ENCODE assay signal across 14 cellular contexts in the genomic region with DNA sequence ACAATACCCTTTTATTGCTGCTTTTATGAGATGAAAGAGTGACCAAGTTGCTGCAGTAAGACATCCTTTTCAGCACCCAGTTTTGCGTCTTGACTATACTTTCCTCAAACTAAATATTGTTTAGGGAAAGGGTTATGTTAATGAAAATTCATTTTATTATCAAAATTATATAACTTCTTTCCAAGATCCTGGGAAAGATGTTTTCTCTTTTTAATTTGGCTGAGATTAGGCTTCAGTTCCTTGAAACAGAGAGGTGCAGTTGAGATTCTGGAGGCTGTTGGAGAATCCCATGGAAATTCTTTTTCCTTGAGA.
A peak's percentile ranks its signal among the peaks of the same experiment; 100 is the strongest.
DNase-seq lines count a peak whose midpoint lies in the region; ATAC-seq and TF ChIP-seq lines count a peak whose summit lies in the region.
"Had no signal": no experiment of that assay in that cellular context is flagged by ENCODE, and none has a peak within 500 bp of the region (broad histone marks: within the 10 kb centered on the region; RNA-seq: fewer than 3 reads in every experiment).

No MANE protein-coding gene starts in this region.

- no peaks in the 10 kb centered on the region for H3K9me3 ChIP-seq in CD4-positive, alpha-beta T cell (ENCODE audit: control insufficient read depth, low read length)
- no peaks in the 10 kb centered on the region for H3K9me3 ChIP-seq in CD4-positive, alpha-beta memory T cell (ENCODE audit: control insufficient read depth in 1 of 2, low read length in 2 of 2)
- no peaks in the 10 kb centered on the region for H3K9me3 ChIP-seq in HAP-1
- H3K9me3 ChIP-seq: A549; BLaER1 treated with 17β-estradiol and CSF1 and Interleukin-3, amounts not matched to agents 10 nM and 100 nM; MG63 had no signal

- H3K4me1 Mint-ChIP-seq in CD4-positive, alpha-beta T cell (ENCODE audit: low read depth): peaks cover 5% of the 10 kb centered on the region
- H3K4me1 Mint-ChIP-seq in glutamatergic neuron (ENCODE audit: low read depth, unreplicated experiment): peaks cover 6% of the 10 kb centered on the region
- H3K4me1 Mint-ChIP-seq in CD4-positive, alpha-beta memory T cell: peaks cover 0 to 9% (median 2%) of the 10 kb centered on the region in 4 donors
- peaks cover 14% of the 10 kb centered on the region for H3K4me1 Mint-ChIP-seq in activated CD8-positive, alpha-beta memory T cell treated with anti-CD3 and anti-CD28 coated beads, Interleukin-2, amount 10 ng/mL, durations not matched to agents 7 days and 5 days
- peaks cover 6% of the 10 kb centered on the region for H3K4me1 Mint-ChIP-seq in activated T-helper 2 cell treated with anti-CD3 and anti-CD28 coated beads, Interferon-gamma antibody, Interleukin-2, Interleukin-4, amounts not matched to agents 10 μg/mL and 5 μg/mL and 100 μg/mL, durations not matched to agents 14 hours and 24 hours and 36 hours (ENCODE audit: low read depth)

- POLR2A ChIA-PET in CD4-positive, alpha-beta T cell (lab: Charles Lee): interaction anchor here (0.6 to 5.5 kb wide), 12 partner anchors 14 to 147 kb away, joined by 3 to 59 read pairs (median 4); no protein-coding TSS in a partner anchor
- POLR2A ChIA-PET in RWPE1 (lab: Yijun Ruan, JAX; ENCODE audit: low non-redundant PET): no interaction called here
- POLR2A ChIA-PET in CD4-positive, alpha-beta memory T cell (lab: Charles Lee; ENCODE audit: partially characterized antibody): interaction anchor here (0.9 to 3.2 kb wide), 11 partner anchors 21 to 159 kb away, joined by 3 to 48 read pairs (median 6); no protein-coding TSS in a partner anchor

- H3K27ac ChIP-seq in 22Rv1 (no peak overlapping the region), RWPE1 (no peak overlapping the region)
- H3K27ac ChIP-seq in CD4-positive, alpha-beta T cell (ENCODE audit: low read depth, low read length): no peak overlapping the region
- H3K27ac ChIP-seq in CD4-positive, alpha-beta memory T cell (ENCODE audit: low read depth, low read length): no peak overlapping the region
- H3K27ac ChIP-seq: A549; BLaER1 treated with 17β-estradiol and CSF1 and Interleukin-3, amounts not matched to agents 10 nM and 100 nM; HL-60 had no signal

- in situ Hi-C loops in HAP-1 (cut with MboI; ENCODE audit: low sequenced_read_pairs): no loop called here

- H3K9me3 Mint-ChIP-seq in CD4-positive, alpha-beta T cell: no peaks in the 10 kb centered on the region
- no peaks in the 10 kb centered on the region for H3K9me3 Mint-ChIP-seq in glutamatergic neuron (ENCODE audit: unreplicated experiment)
- no peaks in the 10 kb centered on the region for H3K9me3 Mint-ChIP-seq in CD4-positive, alpha-beta memory T cell
- no peaks in the 10 kb centered on the region for H3K9me3 Mint-ChIP-seq in activated CD8-positive, alpha-beta memory T cell treated with anti-CD3 and anti-CD28 coated beads, Interleukin-2, amount 10 ng/mL, durations not matched to agents 7 days and 5 days (ENCODE audit: low read depth)
- H3K9me3 Mint-ChIP-seq in activated T-helper 2 cell treated with anti-CD3 and anti-CD28 coated beads, Interferon-gamma antibody, Interleukin-2, Interleukin-4, amounts not matched to agents 10 μg/mL and 5 μg/mL and 100 μg/mL, durations not matched to agents 14 hours and 24 hours and 36 hours: no peaks in the 10 kb centered on the region

- peaks cover 4% of the 10 kb centered on the region for H3K4me1 ChIP-seq in CD4-positive, alpha-beta memory T cell (ENCODE audit: insufficient read depth, low read length)
- H3K4me1 ChIP-seq in HAP-1: no peaks in the 10 kb centered on the region
- H3K4me1 ChIP-seq: A549 had no signal

- no peak overlapping the region for H3K4me3 Mint-ChIP-seq in CD4-positive, alpha-beta T cell
- H3K4me3 Mint-ChIP-seq in glutamatergic neuron (ENCODE audit: unreplicated experiment): no peak overlapping the region
- no peak overlapping the region for H3K4me3 Mint-ChIP-seq in CD4-positive, alpha-beta memory T cell
- H3K4me3 Mint-ChIP-seq in activated CD8-positive, alpha-beta memory T cell treated with anti-CD3 and anti-CD28 coated beads, Interleukin-2, amount 10 ng/mL, durations not matched to agents 7 days and 5 days: no peak overlapping the region
- no peak overlapping the region for H3K4me3 Mint-ChIP-seq in activated T-helper 2 cell treated with anti-CD3 and anti-CD28 coated beads, Interferon-gamma antibody, Interleukin-2, Interleukin-4, amounts not matched to agents 10 μg/mL and 5 μg/mL and 100 μg/mL, durations not matched to agents 14 hours and 24 hours and 36 hours (ENCODE audit: low read depth)

- CTCF ChIA-PET in CD4-positive, alpha-beta T cell (lab: Charles Lee): interaction anchor here (0.6 to 5.2 kb wide), 33 partner anchors 10 to 428 kb away, joined by 3 to 102 read pairs (median 5); partner anchors contain the start of genes KCNA2 and KCNA3
- CTCF ChIA-PET in RWPE1 (lab: Yijun Ruan, JAX): interaction anchor here (0.6 to 1.9 kb wide), 20 partner anchors 8 to 683 kb away, joined by 3 to 22 read pairs (median 5); no protein-coding TSS in a partner anchor
- CTCF ChIA-PET in CD4-positive, alpha-beta memory T cell (lab: Charles Lee; ENCODE audit: partially characterized antibody): interaction anchor here (0.7 to 8.3 kb wide), 39 partner anchors 8 to 634 kb away, joined by 3 to 273 read pairs (median 5); partner anchors contain the start of gene KCNA2
- CTCF ChIA-PET in activated CD8-positive, alpha-beta memory T cell treated with anti-CD3 and anti-CD28 coated beads, Interleukin-2, amount 10 ng/mL, durations not matched to agents 7 days and 5 days (lab: Charles Lee): interaction anchor here (0.7 to 7.2 kb wide), 35 partner anchors 9 to 351 kb away, joined by 3 to 194 read pairs (median 8); partner anchors contain the start of genes KCNA2 and KCNA3

- no peak for ATAC-seq in CD4-positive, alpha-beta T cell (ENCODE audit: poor library complexity)
- ATAC-seq in activated CD8-positive, alpha-beta memory T cell treated with anti-CD3 and anti-CD28 coated beads, Interleukin-2, amount 10 ng/mL, durations not matched to agents 7 days and 5 days: no peak

- H3K36me3 ChIP-seq in CD4-positive, alpha-beta memory T cell (ENCODE audit: insufficient read depth, low read length): no peaks in the 10 kb centered on the region
- H3K36me3 ChIP-seq in HAP-1 (replicated peaks): no peaks in the 10 kb centered on the region
- H3K36me3 ChIP-seq: BLaER1 treated with 17β-estradiol and CSF1 and Interleukin-3, amounts not matched to agents 10 nM and 100 nM; MG63 had no signal

- no peak overlapping the region for H3K4me3 ChIP-seq in CD4-positive, alpha-beta memory T cell (ENCODE audit: low read length in 2 of 2)
- no peak overlapping the region for H3K4me3 ChIP-seq in HAP-1
- H3K4me3 ChIP-seq: A549; BLaER1 treated with 17β-estradiol and CSF1 and Interleukin-3, amounts not matched to agents 10 nM and 100 nM; MG63 had no signal

- H3K27me3 ChIP-seq in CD4-positive, alpha-beta T cell (ENCODE audit: control insufficient read depth, insufficient read depth, low read length): no peaks in the 10 kb centered on the region
- H3K27me3 ChIP-seq in CD4-positive, alpha-beta memory T cell (ENCODE audit: insufficient read depth, low read length): no peaks in the 10 kb centered on the region
- peaks cover 8% of the 10 kb centered on the region for H3K27me3 ChIP-seq in HAP-1 (ENCODE audit: low read depth)
- H3K27me3 ChIP-seq: BLaER1 treated with 17β-estradiol and CSF1 and Interleukin-3, amounts not matched to agents 10 nM and 100 nM had no signal

- no peaks in the 10 kb centered on the region for H3K36me3 Mint-ChIP-seq in CD4-positive, alpha-beta T cell (ENCODE audit: low read depth)
- no peaks in the 10 kb centered on the region for H3K36me3 Mint-ChIP-seq in glutamatergic neuron (ENCODE audit: unreplicated experiment)
- no peaks in the 10 kb centered on the region for H3K36me3 Mint-ChIP-seq in CD4-positive, alpha-beta memory T cell
- H3K36me3 Mint-ChIP-seq in activated CD8-positive, alpha-beta memory T cell treated with anti-CD3 and anti-CD28 coated beads, Interleukin-2, amount 10 ng/mL, durations not matched to agents 7 days and 5 days: no peaks in the 10 kb centered on the region
- H3K36me3 Mint-ChIP-seq in activated T-helper 2 cell treated with anti-CD3 and anti-CD28 coated beads, Interferon-gamma antibody, Interleukin-2, Interleukin-4, amounts not matched to agents 10 μg/mL and 5 μg/mL and 100 μg/mL, durations not matched to agents 14 hours and 24 hours and 36 hours (ENCODE audit: low read depth): no peaks in the 10 kb centered on the region

- intact Hi-C loops in CD4-positive, alpha-beta T cell (cut with DNase I, micrococcal nuclease): loop anchor here (1.0 to 10.0 kb wide), 8 partner anchors 15 to 242 kb away; no protein-coding TSS in a partner anchor
- intact Hi-C loops in CD4-positive, alpha-beta memory T cell (cut with micrococcal nuclease): loop anchor here (1.0 kb wide), 5 partner anchors 15 to 211 kb away; no protein-coding TSS in a partner anchor
- intact Hi-C loops in activated T-helper 2 cell treated with anti-CD3 and anti-CD28 coated beads, Interferon-gamma antibody, Interleukin-2, Interleukin-4, amounts not matched to agents 10 μg/mL and 5 μg/mL and 100 μg/mL, durations not matched to agents 14 hours and 24 hours and 36 hours (cut with micrococcal nuclease): loop anchor here (1.0 to 2.0 kb wide), 4 partner anchors 15 to 147 kb away; no protein-coding TSS in a partner anchor

- no peak overlapping the region for H3K27ac Mint-ChIP-seq in CD4-positive, alpha-beta T cell
- H3K27ac Mint-ChIP-seq in glutamatergic neuron (ENCODE audit: unreplicated experiment): no peak overlapping the region
- no peak overlapping the region for H3K27ac Mint-ChIP-seq in CD4-positive, alpha-beta memory T cell
- no peak overlapping the region for H3K27ac Mint-ChIP-seq in activated CD8-positive, alpha-beta memory T cell treated with anti-CD3 and anti-CD28 coated beads, Interleukin-2, amount 10 ng/mL, durations not matched to agents 7 days and 5 days
- no peak overlapping the region for H3K27ac Mint-ChIP-seq in activated T-helper 2 cell treated with anti-CD3 and anti-CD28 coated beads, Interferon-gamma antibody, Interleukin-2, Interleukin-4, amounts not matched to agents 10 μg/mL and 5 μg/mL and 100 μg/mL, durations not matched to agents 14 hours and 24 hours and 36 hours

- DNase-seq in CD4-positive, alpha-beta T cell: no peak
- DNase-seq in RWPE1 (ENCODE audit: low spot score): no peak
- DNase-seq in glutamatergic neuron: no peak
- no peak for DNase-seq in CD4-positive, alpha-beta memory T cell
- DNase-seq in activated CD8-positive, alpha-beta memory T cell treated with anti-CD3 and anti-CD28 coated beads, Interleukin-2, amount 10 ng/mL, durations not matched to agents 7 days and 5 days: no peak
- no peak for DNase-seq in activated T-helper 2 cell treated with anti-CD3 and anti-CD28 coated beads, Interferon-gamma antibody, Interleukin-2, Interleukin-4, amounts not matched to agents 10 μg/mL and 5 μg/mL and 100 μg/mL, durations not matched to agents 14 hours and 24 hours and 36 hours (ENCODE audit: low spot score)
- no peak for DNase-seq in HAP-1 (ENCODE audit: low spot score in 2 of 2)
- DNase-seq: NCI-H187 treated with DMSO at 0.1 percent for 48 hours, SIG-M5 had no signal

- peaks cover 5% of the 10 kb centered on the region for H3K27me3 Mint-ChIP-seq in CD4-positive, alpha-beta T cell
- H3K27me3 Mint-ChIP-seq in glutamatergic neuron (ENCODE audit: unreplicated experiment): peaks cover 2% of the 10 kb centered on the region
- H3K27me3 Mint-ChIP-seq in CD4-positive, alpha-beta memory T cell: peaks cover 12% of the 10 kb centered on the region in 2 donors
- peaks cover 30% of the 10 kb centered on the region for H3K27me3 Mint-ChIP-seq in activated CD8-positive, alpha-beta memory T cell treated with anti-CD3 and anti-CD28 coated beads, Interleukin-2, amount 10 ng/mL, durations not matched to agents 7 days and 5 days
- H3K27me3 Mint-ChIP-seq in activated T-helper 2 cell treated with anti-CD3 and anti-CD28 coated beads, Interferon-gamma antibody, Interleukin-2, Interleukin-4, amounts not matched to agents 10 μg/mL and 5 μg/mL and 100 μg/mL, durations not matched to agents 14 hours and 24 hours and 36 hours (ENCODE audit: low read depth): peaks cover 56% of the 10 kb centered on the region

- TF ChIP-seq CTCF in 22Rv1 (IDR thresholded peaks at IDR 0.05) (peak; percentile 66), RWPE1 (conservative IDR thresholded peaks at IDR 0.05; ENCODE audit: low read depth) (peak; percentile 43), glutamatergic neuron (IDR thresholded peaks at IDR 0.05; ENCODE audit: partially characterized antibody, unreplicated experiment) (peak; percentile 49)
- peak; percentile 30 for TF ChIP-seq CTCF in CD4-positive, alpha-beta T cell (IDR thresholded peaks at IDR 0.05)
